9 cellular contexts compared by ENCODE assay signal in the genomic region with DNA sequence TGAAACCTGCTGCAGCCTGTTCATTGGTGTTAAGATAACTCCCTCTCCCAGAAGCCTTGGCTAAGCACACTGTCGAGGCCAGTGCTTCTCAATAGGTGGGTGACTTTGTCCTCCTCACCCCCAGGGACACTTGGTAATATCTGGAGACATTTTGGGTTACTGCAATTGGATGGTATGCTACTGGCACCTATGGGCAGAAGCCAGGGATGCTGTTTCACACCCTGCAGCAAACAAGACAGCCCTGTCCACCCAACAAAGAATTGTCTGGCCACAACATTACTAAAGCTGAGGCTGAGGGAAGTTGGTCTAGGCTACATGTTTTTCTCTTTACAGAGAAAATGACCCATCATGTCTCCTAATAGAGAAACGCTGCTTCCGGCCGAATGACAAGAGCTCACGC. TPM values are rescaled to one million over a fixed set of nuclear protein-coding genes. Genes with fewer than 3 reads are reported as not detected.
"Had no signal": no experiment of that assay in that cellular context is flagged by ENCODE, and none has a peak within 500 bp of the region (broad histone marks: within the 10 kb centered on the region; RNA-seq: fewer than 3 reads in every experiment).

No MANE protein-coding gene starts in this region.

RNA-seq across cellular contexts. Expression of a gene that starts 4.9 kb away (rescaled TPM):
- total RNA-seq: activated B cell treated with CpG ODN at 0.5 μM for 24 hours; activated CD4-positive, alpha-beta memory T cell treated with anti-CD3 and anti-CD28 coated beads for 36 hours; activated CD4-positive, alpha-beta T cell treated with anti-CD3 and anti-CD28 coated beads, Interleukin-2, amount 10 ng/mL, durations not matched to agents 24 days and 14 days; activated CD4-positive, alpha-beta T cell treated with anti-CD3 and anti-CD28 coated beads, Interleukin-2, amount 10 ng/mL, durations not matched to agents 7 days and 5 days; activated CD8-positive, alpha-beta memory T cell treated with anti-CD3 and anti-CD28 coated beads for 36 hours; activated CD8-positive, alpha-beta T cell treated with anti-CD3 and anti-CD28 coated beads for 36 hours; activated CD8-positive, alpha-beta T cell treated with anti-CD3 and anti-CD28 coated beads, Interleukin-2, amount 10 ng/mL, durations not matched to agents 7 days and 5 days; T-helper 17 cell; T-helper 2 cell treated with Interferon-gamma antibody and Interleukin-4, amounts not matched to agents 100 ng/mL and 5 ng/mL, for 36 hours had no signal
